In the genomic region with DNA sequence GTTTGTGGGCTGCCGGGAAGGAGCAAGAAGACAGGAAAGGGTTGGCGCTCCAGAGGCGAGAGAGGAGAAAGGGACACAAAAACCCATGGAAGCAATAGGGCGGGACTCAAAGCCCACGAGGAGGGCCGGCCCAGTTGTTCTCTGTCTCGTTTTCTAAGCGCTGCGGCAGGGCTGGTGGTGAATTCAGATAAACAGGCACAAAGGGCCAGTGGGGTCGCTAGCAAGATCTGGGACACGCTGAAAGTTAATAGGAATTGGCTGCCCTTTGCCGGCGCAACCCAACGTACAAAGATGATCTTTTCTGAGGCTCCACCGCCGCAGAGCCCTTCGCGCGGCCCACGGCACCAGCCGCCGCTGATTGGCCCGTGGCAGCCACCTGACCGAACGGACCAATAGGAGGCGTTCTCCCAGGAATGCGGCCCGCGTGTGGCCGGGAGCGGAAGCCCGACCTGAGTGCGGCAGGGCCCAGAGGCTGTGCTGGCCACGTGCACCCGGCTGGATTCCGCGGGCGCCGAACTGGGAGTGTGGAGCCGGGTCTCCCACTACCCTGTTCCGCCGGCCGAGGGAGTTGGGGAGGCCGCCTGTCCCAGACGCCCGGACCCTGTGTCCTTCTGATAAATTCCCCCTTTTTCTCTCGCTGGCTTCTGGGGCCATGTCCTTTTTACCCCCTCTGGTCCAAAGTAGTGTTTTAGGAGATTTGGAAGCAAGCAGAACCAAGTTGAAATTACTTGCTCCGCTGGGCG, we compare ENCODE assay signal across 8 cellular contexts. TPM values are rescaled to one million over a fixed set of nuclear protein-coding genes. Genes with fewer than 3 reads are reported as not detected.
A peak's percentile ranks its signal among the peaks of the same experiment; 100 is the strongest.
DNase-seq lines count a peak whose midpoint lies in the region; ATAC-seq, FAIRE-seq and TF ChIP-seq lines count a peak whose summit lies in the region.

No MANE protein-coding gene starts in this region.

- ATAC-seq in activated naive CD4-positive, alpha-beta T cell treated with anti-CD3 and anti-CD28 coated beads, Interleukin-2, amount 50 U/mL, for 72 hours = peak; percentile 89 to 100
- peak; percentile 98 for ATAC-seq in Right ventricle myocardium superior (ENCODE audit: poor library complexity)
- ATAC-seq in GM21528 (IDR thresholded peaks at IDR 0.05; ENCODE audit: low FRiP score, unreplicated experiment) = no peak

- peak overlapping the region; percentile 80 to 90 for H3K27ac Mint-ChIP-seq in activated naive CD4-positive, alpha-beta T cell treated with anti-CD3 and anti-CD28 coated beads, Interleukin-2, amount 50 U/mL, for 72 hours

- H3K27ac ChIP-seq in OCI-LY1 (ENCODE audit: low read depth, low read length, poor library complexity, severe bottlenecking) (peak overlapping the region; percentile 14), tibial nerve (peak overlapping the region; percentile 71 to 95 (median 78))

- no peaks in the 10 kb centered on the region for H3K9me3 ChIP-seq in OCI-LY1 (ENCODE audit: low read length)
- H3K9me3 ChIP-seq in tibial nerve = no peaks in the 10 kb centered on the region

- peaks cover 0 to 14% of the 10 kb centered on the region in 2 donors for H3K36me3 Mint-ChIP-seq in activated naive CD4-positive, alpha-beta T cell treated with anti-CD3 and anti-CD28 coated beads, Interleukin-2, amount 50 U/mL, for 72 hours

- H3K36me3 ChIP-seq in OCI-LY1 (ENCODE audit: insufficient read depth, low read length) (no peaks in the 10 kb centered on the region), tibial nerve (no peaks in the 10 kb centered on the region)

- DNase-seq in GM12865 (ENCODE audit: low read depth) (peak; percentile 83), Right ventricle myocardium superior (peak; percentile 94), pulmonary artery endothelial cell (ENCODE audit: low read depth, low spot score) (peak; percentile 30), tibial nerve (ENCODE audit: low spot score in 2 of 2) (peak; percentile 79 to 82), HTR-8/SVneo (ENCODE audit: insufficient read length, low spot score) (no peak)
- DNase-seq in activated naive CD4-positive, alpha-beta T cell treated with anti-CD3 and anti-CD28 coated beads, Interleukin-2, amount 50 U/mL, for 72 hours (ENCODE audit: low spot score in 2 of 2) = peak; percentile 81 to 91

- peak overlapping the region; percentile 22 for H3K4me2 ChIP-seq in OCI-LY1 (ENCODE audit: low read length)

- WGBS in tibial nerve, 2 donors = 13 to 20% methylated on average over 33 to 42 of the region's 49 CpGs

- 0 out of 2 replicates have a peak overlapping the region, but pooled peaks have one; percentile 38 for H2AFZ ChIP-seq in OCI-LY1 (ENCODE audit: low read length)

- FAIRE-seq in HTR-8/SVneo (lab: Jason Lieb, UNC) = no peak

- no peaks in the 10 kb centered on the region for H3K9me2 ChIP-seq in OCI-LY1 (ENCODE audit: low read depth, low read length)

- TF ChIP-seq CTCF in GM12865 (IDR thresholded peaks at IDR 0.05; ENCODE audit: insufficient read depth, low read depth, low read length, missing control alignments) = no peak
- TF ChIP-seq CTCF in OCI-LY1 (IDR thresholded peaks at IDR 0.05; ENCODE audit: low read length) = no peak
- TF ChIP-seq CTCF in tibial nerve (IDR thresholded peaks at IDR 0.05) = peak in 1 of 5 experiments; percentile 54

- no peaks in the 10 kb centered on the region for H3F3A ChIP-seq in OCI-LY1 (ENCODE audit: insufficient read depth, low read length)

- H3K27me3 ChIP-seq in OCI-LY1 (ENCODE audit: insufficient read depth, low read length) (no peaks in the 10 kb centered on the region), tibial nerve (no peaks in the 10 kb centered on the region)

- peak overlapping the region; percentile 27; the same call in 1 of the 2 replicates for H3K9ac ChIP-seq in OCI-LY1 (ENCODE audit: low read length)

- H3K79me2 ChIP-seq in OCI-LY1 (ENCODE audit: insufficient read depth, low read length) = no peaks in the 10 kb centered on the region

- H3K4me3 ChIP-seq in GM12865 (ENCODE audit: low read depth, low read length) (peak overlapping the region; percentile 13), OCI-LY1 (ENCODE audit: low read depth, low read length, poor library complexity, severe bottlenecking) (peak overlapping the region; percentile 3), tibial nerve (peak overlapping the region; percentile 15 to 48 (median 33))

- no peaks in the 10 kb centered on the region for H4K20me1 ChIP-seq in OCI-LY1 (ENCODE audit: insufficient read depth, low read length)

- peak in 1 of 2 donors; percentile 70 for TF ChIP-seq EP300 in tibial nerve (IDR thresholded peaks at IDR 0.05)

- H3K4me1 ChIP-seq in OCI-LY1 (ENCODE audit: insufficient read depth, low read length, severe bottlenecking) (peaks cover 21% of the 10 kb centered on the region), tibial nerve (peaks cover 0 to 38% (median 17%) of the 10 kb centered on the region in 4 donors)

- H3K9me3 Mint-ChIP-seq in activated naive CD4-positive, alpha-beta T cell treated with anti-CD3 and anti-CD28 coated beads, Interleukin-2, amount 50 U/mL, for 72 hours = peaks cover 0 to 5% of the 10 kb centered on the region in 2 donors

- intact Hi-C loops in Right ventricle myocardium superior (cut with DNase I) = loop anchor here (10.0 kb wide), 1 partner anchor 128 kb away; no protein-coding TSS in a partner anchor

- TF ChIP-seq POLR2A in tibial nerve (IDR thresholded peaks at IDR 0.05) = peak in 1 of 2 donors; percentile 49

RNA-seq across cellular contexts. Expression of a gene that starts 16.8 kb away (rescaled TPM):
- total RNA-seq in activated naive CD4-positive, alpha-beta T cell treated with anti-CD3 and anti-CD28 coated beads, Interleukin-2, amount 50 U/mL, for 72 hours = 10 to 100 TPM; 62.6 to 80.5 TPM
- total RNA-seq in Right ventricle myocardium superior = 33.6 TPM
- total RNA-seq in pulmonary artery endothelial cell = 35.0 and 61.6 TPM in 2 replicates
- 10 to 100 TPM; 36.6 to 51.3 (median 40.7) TPM for total RNA-seq in tibial nerve

RNA-seq across cellular contexts. Expression of a gene that starts 30.1 kb away (rescaled TPM):
- total RNA-seq in activated naive CD4-positive, alpha-beta T cell treated with anti-CD3 and anti-CD28 coated beads, Interleukin-2, amount 50 U/mL, for 72 hours = 1 to 10 TPM in 1 of 2 donors, under 1 TPM in 1; 0.75 to 2.3 TPM
- total RNA-seq in Right ventricle myocardium superior (2.3 TPM), pulmonary artery endothelial cell (0.86 and 1.2 TPM in 2 replicates), tibial nerve (10 to 100 TPM in 2 of 4 donors, 1 to 10 TPM in 2; 3.3 to 60.8 (median 12.1) TPM)
